20 cellular contexts compared by ENCODE assay signal in the genomic region with DNA sequence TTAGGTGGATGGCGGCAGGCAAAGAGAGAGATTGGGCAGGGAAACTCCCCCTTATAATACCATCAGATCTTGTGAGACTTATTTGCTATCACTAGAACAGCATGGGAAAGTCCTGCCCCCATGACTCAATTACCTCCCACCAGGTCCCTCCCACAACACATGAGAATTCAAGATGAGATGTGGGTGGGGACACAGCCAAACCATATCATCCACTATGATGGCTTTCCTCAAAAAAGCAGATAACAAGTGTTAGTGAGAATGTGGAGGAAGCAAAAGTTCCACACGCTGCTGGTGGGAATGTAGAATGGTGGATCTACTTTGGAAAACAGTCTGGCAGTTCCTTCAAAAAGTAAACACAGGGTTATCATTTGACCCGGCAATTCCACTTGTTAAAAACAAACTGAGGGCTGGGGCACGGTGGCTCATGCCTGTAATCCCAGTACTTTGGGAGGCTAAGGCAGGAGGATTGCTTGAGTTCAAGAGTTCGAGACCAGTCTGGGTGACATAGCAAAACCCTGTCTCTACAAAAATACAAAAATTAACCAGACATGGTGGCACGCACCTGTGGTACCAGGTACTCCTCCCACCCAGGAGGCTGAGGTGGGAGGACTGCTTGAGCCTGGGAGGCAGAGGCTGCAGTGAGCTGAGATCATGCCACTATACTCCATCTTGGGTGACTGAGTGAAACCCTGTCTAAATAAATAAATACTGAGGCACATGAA.
DNase-seq lines count a peak whose midpoint lies in the region; ATAC-seq lines count a peak whose summit lies in the region.
"Had no signal": no experiment of that assay in that cellular context is flagged by ENCODE, and none has a peak within 500 bp of the region (broad histone marks: within the 10 kb centered on the region; RNA-seq: fewer than 3 reads in every experiment).

No MANE protein-coding gene starts in this region.

- peaks cover 3 to 4% of the 10 kb centered on the region in 2 donors for H3K4me1 ChIP-seq in aorta (ENCODE audit: control insufficient read depth in 1 of 2, insufficient read depth in 2 of 2, low read length in 2 of 2)

- ATAC-seq in aorta (ENCODE audit: low FRiP score), result no peak
- ATAC-seq: gastrocnemius medialis had no signal

- 64 to 70% methylated on average over 6 of the region's 6 CpGs for WGBS in aorta, 2 donors

- H3K9me3 ChIP-seq in aorta (ENCODE audit: control insufficient read depth, low read length), result no peaks in the 10 kb centered on the region
- H3K9me3 ChIP-seq: esophagus muscularis mucosa, gastrocnemius medialis, SK-N-SH had no signal

- no peaks in the 10 kb centered on the region for H3K27me3 ChIP-seq in aorta (ENCODE audit: control insufficient read depth in 1 of 2, insufficient read depth in 2 of 2, low read length in 1 of 2)
- H3K27me3 ChIP-seq: esophagus muscularis mucosa, gastrocnemius medialis had no signal

- peak; percentile 72 for DNase-seq in activated effector memory CD4-positive, alpha-beta T cell treated with anti-CD3 and anti-CD28 coated beads, Interleukin-2, amount 50 U/mL, for 16 hours
- no peak for DNase-seq in activated effector memory CD4-positive, alpha-beta T cell treated with Interleukin-2 at 50 U/mL for 16 hours
- peak; percentile 81 for DNase-seq in NCI-H226
- peak; percentile 74 for DNase-seq in amniotic epithelial cell (ENCODE audit: low read depth)
- peak; percentile 17 for DNase-seq in stimulated activated CD4-positive, alpha-beta T cell treated with anti-CD3 and anti-CD28 coated beads, Interleukin-1b, Interleukin-23, amount 100 ng/mL, for 48 hours
- DNase-seq in SKM-1 treated with dmso at 0.1 percent for 144 hours (lab: John Stamatoyannopoulos, UW; ENCODE audit: unreplicated experiment), result no peak
- DNase-seq in aorta, result no peak
- no peak for DNase-seq in NCI-H1417 (lab: John Stamatoyannopoulos, UW)
- DNase-seq: activated B cell treated with CpG ODN at 0.5 μM for 24 hours, activated gamma-delta T cell, cerebellar nuclear complex, gastrocnemius medialis, hypothalamus, NCI-H1694, NCI-H2171, NCI-H524 treated with DMSO at 0.1 percent for 48 hours, SK-N-SH, substantia nigra had no signal

- H3K4me3 ChIP-seq in aorta (ENCODE audit: low read length in 2 of 2), result no peak overlapping the region
- H3K4me3 ChIP-seq: esophagus muscularis mucosa, gastrocnemius medialis had no signal

- no peak overlapping the region for H3K27ac ChIP-seq in aorta (ENCODE audit: low read depth in 1 of 2, low read length in 2 of 2)
- H3K27ac ChIP-seq: esophagus muscularis mucosa, gastrocnemius medialis, KMS-11 had no signal

- H3K36me3 ChIP-seq in aorta (ENCODE audit: control insufficient read depth in 1 of 2, insufficient read depth in 2 of 2, low read length in 1 of 2), result no peaks in the 10 kb centered on the region
- H3K36me3 ChIP-seq: esophagus muscularis mucosa, gastrocnemius medialis had no signal

- intact Hi-C loops in aorta (cut with DNase I), result no loop called here

Comparison
In these comparisons a context has a peak if more than half of its experiments do, and no peak if none do; other contexts are left out.
1. DNase-seq: peak in activated effector memory CD4-positive, alpha-beta T cell treated with anti-CD3 and anti-CD28 coated beads, Interleukin-2, amount 50 U/mL, for 16 hours (single experiment), NCI-H226 (single experiment), amniotic epithelial cell (single experiment) and stimulated activated CD4-positive, alpha-beta T cell treated with anti-CD3 and anti-CD28 coated beads, Interleukin-1b, Interleukin-23, amount 100 ng/mL, for 48 hours (single experiment); none in activated effector memory CD4-positive, alpha-beta T cell treated with Interleukin-2 at 50 U/mL for 16 hours (single experiment), SKM-1 treated with dmso at 0.1 percent for 144 hours (single experiment), aorta (0 of 2) and NCI-H1417 (0 of 3).